ENCODE assay signal across 1 cellular context in genomic region chr14:64503184-64503433, GRCh38.
TF ChIP-seq lines count a peak whose summit lies in the region.

No MANE protein-coding gene starts in this region.

TF ChIP-seq in SK-N-SH, 30 proteins besides CTCF, POLR2A, EP300 and RAD21 (continued from another document):
- TF ChIP-seq ZBTB33 (IDR thresholded peaks at IDR 0.05; ENCODE audit: borderline replicate concordance, low read depth) (no peak), REST (IDR thresholded peaks at IDR 0.05; ENCODE audit: low read depth, low read length) (no peak), CHD2 (IDR thresholded peaks at IDR 0.05; ENCODE audit: low read length, partially characterized antibody) (no peak), GABPA (IDR thresholded peaks at IDR 0.05; ENCODE audit: low read depth) (no peak)
TF ChIP-seq in SK-N-SH: peak in this region for 0.
